Comparison of ENCODE assay signal across 40 cellular contexts in genomic region chr3:185864767-185865166, GRCh38.
"Had no signal": no experiment of that assay in that cellular context is flagged by ENCODE, and none has a peak within 500 bp of the region (broad histone marks: within the 10 kb centered on the region; RNA-seq: fewer than 3 reads in every experiment).

No MANE protein-coding gene starts in this region.

- H3K4me3 Mint-ChIP-seq: activated naive CD4-positive, alpha-beta T cell treated with anti-CD3 and anti-CD28 coated beads for 36 hours; activated naive CD4-positive, alpha-beta T cell treated with anti-CD3 and anti-CD28 coated beads, Interleukin-2, amount 10 ng/mL, durations not matched to agents 7 days and 5 days; activated naive CD4-positive, alpha-beta T cell treated with anti-CD3 and anti-CD28 coated beads, Interleukin-2, amount 50 U/mL, for 24 hours; activated naive CD8-positive, alpha-beta T cell; activated naive CD8-positive, alpha-beta T cell treated with anti-CD3 and anti-CD28 coated beads for 36 hours; activated naive CD8-positive, alpha-beta T cell treated with anti-CD3 and anti-CD28 coated beads, Interleukin-2, amount 10 ng/mL, durations not matched to agents 7 days and 5 days; activated naive CD8-positive, alpha-beta T cell treated with anti-CD3 and anti-CD28 coated beads, Interleukin-2, amount 50 U/mL, for 24 hours; activated T-cell treated with anti-CD3 and anti-CD28 coated beads, Interleukin-2, amount 50 U/mL, for 24 hours; activated T-cell treated with anti-CD3 and anti-CD28 coated beads, Interleukin-2, amount 50 U/mL, for 4 hours; activated T-cell treated with anti-CD3 and anti-CD28 coated beads, Interleukin-2, amount 50 U/mL, for 72 hours; activated T-helper 1 cell treated with anti-CD3 and anti-CD28 coated beads, Interleukin-12 subunit alpha, Interleukin-12 subunit beta, Interleukin-2, Interleukin-4 antibody, amounts not matched to agents 30 ng/mL and 10 ng/mL and 1 ng/mL, durations not matched to agents 14 hours and 24 hours and 36 hours; activated T-helper 17 cell treated with anti-CD3 and anti-CD28 coated beads, Interleukin-2, amount 50 U/mL, for 72 hours; brain; central memory CD8-positive, alpha-beta T cell had no signal

- FAIRE-seq: astrocyte, bronchial epithelial cell had no signal

- ATAC-seq: activated naive CD4-positive, alpha-beta T cell treated with anti-CD3 and anti-CD28 coated beads, Interleukin-2, amount 50 U/mL, for 72 hours; activated naive CD8-positive, alpha-beta T cell treated with anti-CD3 and anti-CD28 coated beads, Interleukin-2, amount 50 U/mL, for 24 hours; activated T-cell treated with anti-CD3 and anti-CD28 coated beads, Interleukin-2, amount 50 U/mL, for 4 hours; activated T-cell treated with anti-CD3 and anti-CD28 coated beads, Interleukin-2, amount 50 U/mL, for 72 hours; activated T-helper 17 cell treated with anti-CD3 and anti-CD28 coated beads, Interleukin-2, amount 50 U/mL, for 72 hours; body of pancreas had no signal

- H3K9me3 ChIP-seq: ascending aorta, body of pancreas, breast epithelium had no signal

- H3K36me3 Mint-ChIP-seq: activated naive CD4-positive, alpha-beta T cell treated with anti-CD3 and anti-CD28 coated beads, Interleukin-2, amount 10 ng/mL, durations not matched to agents 7 days and 5 days; activated naive CD4-positive, alpha-beta T cell treated with anti-CD3 and anti-CD28 coated beads, Interleukin-2, amount 50 U/mL, for 24 hours; activated naive CD4-positive, alpha-beta T cell treated with anti-CD3 and anti-CD28 coated beads, Interleukin-2, amount 50 U/mL, for 72 hours; activated naive CD8-positive, alpha-beta T cell treated with anti-CD3 and anti-CD28 coated beads for 36 hours; activated naive CD8-positive, alpha-beta T cell treated with anti-CD3 and anti-CD28 coated beads, Interleukin-2, amount 10 ng/mL, durations not matched to agents 7 days and 5 days; brain had no signal

- H3K27ac ChIP-seq: ascending aorta, body of pancreas, brain microvascular endothelial cell, breast epithelium, cardiac muscle cell had no signal

- H3K9me3 Mint-ChIP-seq: activated naive CD4-positive, alpha-beta T cell treated with anti-CD3 and anti-CD28 coated beads for 36 hours; activated naive CD4-positive, alpha-beta T cell treated with anti-CD3 and anti-CD28 coated beads, Interleukin-2, amount 10 ng/mL, durations not matched to agents 7 days and 5 days; activated naive CD4-positive, alpha-beta T cell treated with anti-CD3 and anti-CD28 coated beads, Interleukin-2, amount 50 U/mL, for 24 hours; activated naive CD4-positive, alpha-beta T cell treated with anti-CD3 and anti-CD28 coated beads, Interleukin-2, amount 50 U/mL, for 72 hours; activated naive CD8-positive, alpha-beta T cell treated with anti-CD3 and anti-CD28 coated beads, Interleukin-2, amount 10 ng/mL, durations not matched to agents 7 days and 5 days; activated naive CD8-positive, alpha-beta T cell treated with anti-CD3 and anti-CD28 coated beads, Interleukin-2, amount 50 U/mL, for 24 hours; activated T-cell treated with anti-CD3 and anti-CD28 coated beads, Interleukin-2, amount 50 U/mL, for 24 hours; activated T-cell treated with anti-CD3 and anti-CD28 coated beads, Interleukin-2, amount 50 U/mL, for 4 hours; activated T-cell treated with anti-CD3 and anti-CD28 coated beads, Interleukin-2, amount 50 U/mL, for 72 hours; activated T-helper 1 cell treated with anti-CD3 and anti-CD28 coated beads, Interleukin-12 subunit alpha, Interleukin-12 subunit beta, Interleukin-2, Interleukin-4 antibody, amounts not matched to agents 30 ng/mL and 10 ng/mL and 1 ng/mL, durations not matched to agents 14 hours and 24 hours and 36 hours; activated T-helper 17 cell treated with anti-CD3 and anti-CD28 coated beads, Interleukin-2, amount 50 U/mL, for 72 hours; activated T-helper 2 cell treated with anti-CD3 and anti-CD28 coated beads, Interferon-gamma antibody, Interleukin-2, Interleukin-4, amounts not matched to agents 10 μg/mL and 5 μg/mL and 100 μg/mL, durations not matched to agents 14 hours and 24 hours and 36 hours; central memory CD8-positive, alpha-beta T cell had no signal

- H3K4me3 ChIP-seq: ascending aorta, body of pancreas, breast epithelium, cardiac muscle cell had no signal

- H3K27ac Mint-ChIP-seq: activated naive CD4-positive, alpha-beta T cell treated with anti-CD3 and anti-CD28 coated beads for 36 hours; activated naive CD4-positive, alpha-beta T cell treated with anti-CD3 and anti-CD28 coated beads, Interleukin-2, amount 10 ng/mL, durations not matched to agents 7 days and 5 days; activated naive CD4-positive, alpha-beta T cell treated with anti-CD3 and anti-CD28 coated beads, Interleukin-2, amount 50 U/mL, for 24 hours; activated naive CD4-positive, alpha-beta T cell treated with anti-CD3 and anti-CD28 coated beads, Interleukin-2, amount 50 U/mL, for 72 hours; activated naive CD8-positive, alpha-beta T cell; activated naive CD8-positive, alpha-beta T cell treated with anti-CD3 and anti-CD28 coated beads for 36 hours; activated naive CD8-positive, alpha-beta T cell treated with anti-CD3 and anti-CD28 coated beads, Interleukin-2, amount 10 ng/mL, durations not matched to agents 7 days and 5 days; activated naive CD8-positive, alpha-beta T cell treated with anti-CD3 and anti-CD28 coated beads, Interleukin-2, amount 50 U/mL, for 24 hours; activated T-cell treated with anti-CD3 and anti-CD28 coated beads, Interleukin-2, amount 50 U/mL, for 24 hours; activated T-cell treated with anti-CD3 and anti-CD28 coated beads, Interleukin-2, amount 50 U/mL, for 72 hours; activated T-helper 1 cell treated with anti-CD3 and anti-CD28 coated beads, Interleukin-12 subunit alpha, Interleukin-12 subunit beta, Interleukin-2, Interleukin-4 antibody, amounts not matched to agents 30 ng/mL and 10 ng/mL and 1 ng/mL, durations not matched to agents 14 hours and 24 hours and 36 hours; activated T-helper 17 cell treated with anti-CD3 and anti-CD28 coated beads, Interleukin-2, amount 50 U/mL, for 72 hours; activated T-helper 2 cell treated with anti-CD3 and anti-CD28 coated beads, Interferon-gamma antibody, Interleukin-2, Interleukin-4, amounts not matched to agents 10 μg/mL and 5 μg/mL and 100 μg/mL, durations not matched to agents 14 hours and 24 hours and 36 hours had no signal

- H3K27me3 ChIP-seq: ascending aorta, body of pancreas, brain microvascular endothelial cell, breast epithelium, cardiac muscle cell had no signal

- DNase-seq: activated effector memory CD4-positive, alpha-beta T cell treated with anti-CD3 and anti-CD28 coated beads, Interleukin-2, amount 50 U/mL, for 16 hours; activated effector memory CD4-positive, alpha-beta T cell treated with Interleukin-2 at 50 U/mL for 16 hours; activated gamma-delta T cell; activated gamma-delta T cell treated with Interleukin-2 at 50 U/mL for 16 hours; activated naive CD4-positive, alpha-beta T cell; activated naive CD4-positive, alpha-beta T cell treated with anti-CD3 and anti-CD28 coated beads for 36 hours; activated naive CD4-positive, alpha-beta T cell treated with anti-CD3 and anti-CD28 coated beads, Interleukin-2, amount 10 ng/mL, durations not matched to agents 7 days and 5 days; activated naive CD4-positive, alpha-beta T cell treated with anti-CD3 and anti-CD28 coated beads, Interleukin-2, amount 50 U/mL, for 16 hours; activated naive CD4-positive, alpha-beta T cell treated with Interleukin-2 at 50 U/mL for 16 hours; activated naive CD8-positive, alpha-beta T cell treated with anti-CD3 and anti-CD28 coated beads for 36 hours; activated naive CD8-positive, alpha-beta T cell treated with anti-CD3 and anti-CD28 coated beads, Interleukin-2, amount 10 ng/mL, durations not matched to agents 7 days and 5 days; activated naive CD8-positive, alpha-beta T cell treated with anti-CD3 and anti-CD28 coated beads, Interleukin-2, amount 50 U/mL, for 24 hours; activated T-cell treated with anti-CD3 and anti-CD28 coated beads for 4 hours; activated T-cell treated with anti-CD3 and anti-CD28 coated beads, Interleukin-2, amount 50 U/mL, for 1 hour; activated T-cell treated with anti-CD3 and anti-CD28 coated beads, Interleukin-2, amount 50 U/mL, for 24 hours; activated T-cell treated with anti-CD3 and anti-CD28 coated beads, Interleukin-2, amount 50 U/mL, for 4 hours; activated T-cell treated with anti-CD3 and anti-CD28 coated beads, Interleukin-2, amount 50 U/mL, for 48 hours; activated T-cell treated with anti-CD3 and anti-CD28 coated beads, Interleukin-2, amount 50 U/mL, for 72 hours; amniotic stem cell; amygdala; anterior cingulate cortex; aorta; body of pancreas; brain microvascular endothelial cell; caudate nucleus; central memory CD4-positive, alpha-beta T cell; cerebellar nuclear complex had no signal

- H3K4me1 ChIP-seq: ascending aorta, body of pancreas, breast epithelium had no signal

- H3K36me3 ChIP-seq: ascending aorta, brain microvascular endothelial cell, breast epithelium, cardiac muscle cell had no signal

- H3K4me1 Mint-ChIP-seq: activated naive CD4-positive, alpha-beta T cell treated with anti-CD3 and anti-CD28 coated beads, Interleukin-2, amount 10 ng/mL, durations not matched to agents 7 days and 5 days; activated naive CD4-positive, alpha-beta T cell treated with anti-CD3 and anti-CD28 coated beads, Interleukin-2, amount 50 U/mL, for 24 hours; activated naive CD8-positive, alpha-beta T cell treated with anti-CD3 and anti-CD28 coated beads for 36 hours; activated naive CD8-positive, alpha-beta T cell treated with anti-CD3 and anti-CD28 coated beads, Interleukin-2, amount 10 ng/mL, durations not matched to agents 7 days and 5 days; activated naive CD8-positive, alpha-beta T cell treated with anti-CD3 and anti-CD28 coated beads, Interleukin-2, amount 50 U/mL, for 24 hours; activated T-helper 17 cell treated with anti-CD3 and anti-CD28 coated beads, Interleukin-2, amount 50 U/mL, for 72 hours; central memory CD8-positive, alpha-beta T cell had no signal
